ENCODE assay signal across 28 cellular contexts in the genomic region with DNA sequence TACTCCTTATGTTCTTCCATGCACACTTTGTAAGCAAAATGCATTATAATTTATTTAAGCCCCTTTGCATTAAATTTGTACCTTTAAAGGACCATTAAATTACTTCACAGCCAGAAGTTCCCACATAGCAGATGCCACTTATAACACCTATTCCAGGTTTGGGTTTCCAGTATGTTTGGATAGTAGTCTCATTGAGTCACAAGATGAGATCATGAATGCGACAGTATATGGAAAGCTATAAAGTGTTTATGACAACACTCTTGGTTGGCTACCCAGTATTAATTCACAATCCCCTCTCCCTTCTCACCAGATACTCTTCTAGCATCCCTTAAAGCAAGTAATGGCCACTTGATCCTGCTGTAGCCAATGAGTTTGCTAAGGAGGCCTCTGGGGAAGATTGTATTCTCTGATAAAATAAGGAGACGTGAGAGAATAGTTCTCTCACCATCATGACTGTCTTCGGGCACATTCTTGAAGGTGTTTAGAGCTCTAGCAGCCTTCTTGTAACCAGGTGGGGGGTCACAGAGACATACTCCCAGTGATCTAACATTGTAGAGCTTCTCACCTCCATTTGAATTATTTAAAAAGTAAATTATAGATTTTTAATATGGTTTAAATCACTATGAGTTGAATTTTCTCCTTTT.
"Had no signal": no experiment of that assay in that cellular context is flagged by ENCODE, and none has a peak within 500 bp of the region (broad histone marks: within the 10 kb centered on the region; RNA-seq: fewer than 3 reads in every experiment).

No MANE protein-coding gene starts in this region.

- DNase-seq: activated B cell treated with CpG ODN at 0.5 μM for 24 hours; activated CD4-positive, alpha-beta memory T cell treated with anti-CD3 and anti-CD28 coated beads, Interleukin-2, amount 10 ng/mL, durations not matched to agents 7 days and 5 days; activated CD4-positive, alpha-beta T cell treated with anti-CD3 and anti-CD28 coated beads for 48 hours; activated CD4-positive, alpha-beta T cell treated with anti-CD3 and anti-CD28 coated beads, Interleukin-2, amount 10 ng/mL, durations not matched to agents 7 days and 5 days; activated CD4-positive, alpha-beta T cell treated with anti-CD3 and anti-CD28 coated beads, Interleukin-2, amount 50 U/mL, for 48 hours; activated CD4-positive, CD25-positive, alpha-beta regulatory T cell treated with anti-CD3 and anti-CD28 coated beads, Interleukin-2, amount 50 U/mL, for 72 hours; activated CD8-positive, alpha-beta memory T cell treated with anti-CD3 and anti-CD28 coated beads for 24 hours; activated CD8-positive, alpha-beta memory T cell treated with anti-CD3 and anti-CD28 coated beads, Interleukin-2, amount 10 ng/mL, durations not matched to agents 7 days and 5 days; activated CD8-positive, alpha-beta memory T cell treated with anti-CD3 and anti-CD28 coated beads, Interleukin-2, amount 50 U/mL, for 48 hours; activated CD8-positive, alpha-beta T cell treated with anti-CD3 and anti-CD28 coated beads, Interleukin-2, amount 10 ng/mL, durations not matched to agents 7 days and 5 days; activated effector memory CD4-positive, alpha-beta T cell treated with Interleukin-2 at 50 U/mL for 16 hours; activated gamma-delta T cell; activated naive CD4-positive, alpha-beta T cell treated with anti-CD3 and anti-CD28 coated beads, Interleukin-2, amount 10 ng/mL, durations not matched to agents 7 days and 5 days; activated naive CD4-positive, alpha-beta T cell treated with Interleukin-2 at 50 U/mL for 16 hours; activated naive CD8-positive, alpha-beta T cell treated with anti-CD3 and anti-CD28 coated beads, Interleukin-2, amount 10 ng/mL, durations not matched to agents 7 days and 5 days; activated naive CD8-positive, alpha-beta T cell treated with anti-CD3 and anti-CD28 coated beads, Interleukin-2, amount 50 U/mL, for 24 hours; activated T-cell treated with anti-CD3 and anti-CD28 coated beads, Interleukin-2, amount 50 U/mL, for 24 hours; activated T-cell treated with anti-CD3 and anti-CD28 coated beads, Interleukin-2, amount 50 U/mL, for 48 hours; amygdala; anterior cingulate cortex; caudate nucleus; cerebellar nuclear complex; T-helper 1 cell; T-helper 2 cell; T-helper 9 cell had no signal

- H3K4me3 ChIP-seq: ascending aorta, cardiac muscle cell had no signal

- H3K27me3 ChIP-seq: ascending aorta had no signal

- H3K9me3 ChIP-seq: ascending aorta had no signal

- H3K27ac ChIP-seq: ascending aorta, cardiac muscle cell, VCaP had no signal

- H3K36me3 ChIP-seq: ascending aorta, cardiac muscle cell had no signal

- H3K4me1 ChIP-seq: ascending aorta had no signal
